In genomic region chr6:35107208-35107607, GRCh38 we compare ENCODE assay signal across 10 cellular contexts. TPM values are rescaled to one million over a fixed set of nuclear protein-coding genes. Genes with fewer than 3 reads are reported as not detected.
"Had no signal": no experiment of that assay in that cellular context is flagged by ENCODE, and none has a peak within 500 bp of the region (broad histone marks: within the 10 kb centered on the region; RNA-seq: fewer than 3 reads in every experiment).

No MANE protein-coding gene starts in this region.

RNA-seq across cellular contexts. Expression of gene TCP11, which starts 33.9 kb away (rescaled TPM):
- total RNA-seq: activated CD8-positive, alpha-beta memory T cell treated with anti-CD3 and anti-CD28 coated beads for 36 hours; activated naive CD8-positive, alpha-beta T cell treated with anti-CD3 and anti-CD28 coated beads, Interleukin-2, amount 10 ng/mL, durations not matched to agents 7 days and 5 days; cardiac septum; cerebellum; left ventricle myocardium inferior; mesenteric fat pad; mucosa of gallbladder; posterior vena cava; spleen; upper lobe of right lung had no signal
- polyA plus RNA-seq: spleen had no signal
